ENCODE assay signal across 1 cellular context in genomic region chr1:223177681-223178080, GRCh38.
TF ChIP-seq lines count a peak whose summit lies in the region.

No MANE protein-coding gene starts in this region.

TF ChIP-seq in K562, 482 proteins besides CTCF, POLR2A, EP300 and RAD21 (continued from another document):
- TF ChIP-seq ZNF639 (CRISPR knock-in tag; conservative IDR thresholded peaks at IDR 0.05 in 1 of 2, IDR thresholded peaks at IDR 0.05 in 1 of 2), result peak in 1 of 2 experiments; percentile 42; a peak in 1 of 4 replicates
- no peak for TF ChIP-seq RBFOX2 (IDR thresholded peaks at IDR 0.05; ENCODE audit: low read depth, low read length)
- no peak for TF ChIP-seq ZNF695 (CRISPR knock-in tag; IDR thresholded peaks at IDR 0.05)
- peak; percentile 49; the same call in 1 of the 2 replicates for TF ChIP-seq ELF1 (tag; IDR thresholded peaks at IDR 0.05)
- 0 out of 2 replicates have a peak, but pooled peaks have one; percentile 38 for TF ChIP-seq SMAD4 (CRISPR knock-in tag; conservative IDR thresholded peaks at IDR 0.05)
- TF ChIP-seq ZBTB12 (CRISPR knock-in tag; IDR thresholded peaks at IDR 0.05), result no peak
- no peak for TF ChIP-seq CTCFL (IDR thresholded peaks at IDR 0.05; ENCODE audit: borderline replicate concordance, insufficient read depth, low read depth, low read length, poor library complexity, severe bottlenecking)
- TF ChIP-seq PTRF (tag; IDR thresholded peaks at IDR 0.05), result no peak
- TF ChIP-seq ZNF717 (CRISPR knock-in tag; IDR thresholded peaks at IDR 0.05), result no peak
- 0 out of 2 replicates have a peak, but pooled peaks have one; percentile 23 for TF ChIP-seq L3MBTL2 (IDR thresholded peaks at IDR 0.05)
- TF ChIP-seq ESRRB (CRISPR knock-in tag; IDR thresholded peaks at IDR 0.05; ENCODE audit: borderline replicate concordance), result no peak
- TF ChIP-seq RB1 (IDR thresholded peaks at IDR 0.05; ENCODE audit: low read depth), result no peak
- no peak for TF ChIP-seq MNT (conservative IDR thresholded peaks at IDR 0.05)
- no peak for TF ChIP-seq MAFF (IDR thresholded peaks at IDR 0.05; ENCODE audit: low read length)
- no peak for TF ChIP-seq MLLT1 (IDR thresholded peaks at IDR 0.05)
- TF ChIP-seq ELF2 (CRISPR knock-in tag; IDR thresholded peaks at IDR 0.05), result peak; percentile 63; the same call in 1 of the 2 replicates
- no peak for TF ChIP-seq ZFP91 (CRISPR knock-in tag; IDR thresholded peaks at IDR 0.05)
- peak; percentile 27; the same call in 1 of the 2 replicates for TF ChIP-seq TEAD4 (IDR thresholded peaks at IDR 0.05; ENCODE audit: low read length)
- TF ChIP-seq TEAD4 (CRISPR knock-in tag; IDR thresholded peaks at IDR 0.05; ENCODE audit: borderline replicate concordance), result no peak
- TF ChIP-seq ZNF263 (CRISPR knock-in tag; IDR thresholded peaks at IDR 0.05; ENCODE audit: borderline replicate concordance), result peak; percentile 71
- TF ChIP-seq E2F8 (IDR thresholded peaks at IDR 0.05; ENCODE audit: low read depth, partially characterized antibody), result no peak
- TF ChIP-seq E2F3 (CRISPR knock-in tag; IDR thresholded peaks at IDR 0.05), result no peak
- no peak for TF ChIP-seq MCM5 (IDR thresholded peaks at IDR 0.05; ENCODE audit: low read depth)
- no peak for TF ChIP-seq KDM4B (IDR thresholded peaks at IDR 0.05; ENCODE audit: borderline replicate concordance in 2 of 2, low read depth in 1 of 2)
- TF ChIP-seq SPI1 (IDR thresholded peaks at IDR 0.05; ENCODE audit: borderline replicate concordance, low read depth, low read length), result peak; percentile 99
- no peak for TF ChIP-seq ZNF280A (IDR thresholded peaks at IDR 0.05; ENCODE audit: low read depth, partially characterized antibody)
- no peak for TF ChIP-seq CAMTA2 (CRISPR knock-in tag; conservative IDR thresholded peaks at IDR 0.05)
- TF ChIP-seq ZBTB34 (CRISPR knock-in tag; IDR thresholded peaks at IDR 0.05), result no peak
- peak; percentile 69 for TF ChIP-seq ESRRA (IDR thresholded peaks at IDR 0.05; ENCODE audit: borderline replicate concordance, low read depth)
TF ChIP-seq in K562: peak in this region for 10.
